Comparison of ENCODE assay signal across 18 cellular contexts in the genomic region with DNA sequence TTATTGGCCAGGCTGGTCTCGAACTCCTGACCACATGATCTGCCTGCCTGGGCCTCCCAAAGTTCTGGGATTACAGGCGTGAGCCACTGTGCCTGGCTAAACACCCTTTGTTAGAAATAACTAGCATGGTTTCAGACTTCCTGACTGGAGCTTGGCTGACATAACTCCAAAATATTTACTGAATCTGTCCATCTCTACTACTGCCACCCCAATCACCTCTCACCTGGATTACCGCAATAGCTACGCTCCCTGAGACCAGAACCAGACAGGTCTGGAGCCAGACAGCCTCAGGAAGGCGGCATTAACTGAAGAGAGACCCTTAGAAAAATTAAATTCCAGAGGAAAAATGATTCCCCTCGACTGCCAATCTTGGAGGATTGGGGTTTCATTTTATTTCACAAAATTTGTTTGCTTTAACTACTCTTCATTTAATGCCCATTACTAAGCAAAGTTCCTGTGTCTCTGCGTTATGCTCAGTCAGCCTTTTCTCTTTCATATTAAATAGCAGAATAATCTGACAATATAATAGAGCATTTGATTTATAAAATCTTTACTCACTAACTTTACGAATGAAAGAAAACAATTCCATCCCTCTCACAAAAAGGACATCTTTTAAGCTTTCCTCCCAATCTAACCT. TPM values are rescaled to one million over a fixed set of nuclear protein-coding genes. Genes with fewer than 3 reads are reported as not detected.
A peak's percentile ranks its signal among the peaks of the same experiment; 100 is the strongest.
DNase-seq lines count a peak whose midpoint lies in the region; ATAC-seq, FAIRE-seq and TF ChIP-seq lines count a peak whose summit lies in the region.
"Had no signal": no experiment of that assay in that cellular context is flagged by ENCODE, and none has a peak within 500 bp of the region (broad histone marks: within the 10 kb centered on the region; RNA-seq: fewer than 3 reads in every experiment).

No MANE protein-coding gene starts in this region.

- TF ChIP-seq RAD21 in IMR-90 (IDR thresholded peaks at IDR 0.05; ENCODE audit: low read length) = no peak
- no peak for TF ChIP-seq RAD21 in HepG2 (CRISPR knock-in tag; IDR thresholded peaks at IDR 0.05)

- H2AK5ac ChIP-seq in IMR-90 (ENCODE audit: low read depth, low read length) = no peak overlapping the region

- H3K14ac ChIP-seq in IMR-90 (replicated peaks; ENCODE audit: low read depth, low read length) = no peak overlapping the region

- CTCF ChIA-PET in IMR-90 (lab: Yijun Ruan, JAX) (no interaction called here), HepG2 (lab: Yijun Ruan, JAX; ENCODE audit: low intra/inter-chr PET ratio, low total read pairs) (no interaction called here)

- no peak overlapping the region for H2BK20ac ChIP-seq in IMR-90 (ENCODE audit: low read depth, low read length)

- H3K4me2 ChIP-seq in IMR-90 (ENCODE audit: low read depth, low read length) (no peak overlapping the region), HepG2 (ENCODE audit: low read depth, low read length) (no peak overlapping the region)
- H3K4me2 ChIP-seq: BLaER1 had no signal

- no peaks in the 10 kb centered on the region for H3K9me3 Mint-ChIP-seq in nephron progenitor cell
- no peaks in the 10 kb centered on the region for H3K9me3 Mint-ChIP-seq in endodermal cell
- H3K9me3 Mint-ChIP-seq: CD8-positive, alpha-beta T cell had no signal

- H3K27ac ChIP-seq in IMR-90 (ENCODE audit: insufficient read depth, low read length) = no peak overlapping the region
- H3K27ac ChIP-seq in coronary artery = no peak overlapping the region
- H3K27ac ChIP-seq in HepG2 (ENCODE audit: extremely low read length, insufficient read depth, low read length) = no peak overlapping the region
- no peak overlapping the region for H3K27ac ChIP-seq in endodermal cell (ENCODE audit: low read depth, low read length)
- H3K27ac ChIP-seq: BLaER1 had no signal

- no peaks in the 10 kb centered on the region for H3K79me1 ChIP-seq in IMR-90 (ENCODE audit: low read depth in 1 of 2, low read length in 2 of 2)

- no peak for FAIRE-seq in HepG2 (lab: Jason Lieb, UNC)

- dilution Hi-C loops in IMR-90 (cut with HindIII; ENCODE audit: low sequenced_read_pairs, unreplicated experiment) = no loop called here

- H2AFZ ChIP-seq in IMR-90 (replicated peaks; ENCODE audit: low read length, poor library complexity) (no peak overlapping the region), HepG2 (ENCODE audit: low read length) (no peak overlapping the region)

- H3K9me1 ChIP-seq in IMR-90 (ENCODE audit: insufficient read depth, low read length) = peaks cover 8% of the 10 kb centered on the region

- intact Hi-C loops in IMR-90 (cut with micrococcal nuclease) (no loop called here), HepG2 (cut with micrococcal nuclease; ENCODE audit: unreplicated experiment) (no loop called here)

- no peak overlapping the region for H4K5ac ChIP-seq in IMR-90 (ENCODE audit: low read depth, low read length)

- in situ Hi-C loops in IMR-90 (cut with MboI; ENCODE audit: low sequenced_read_pairs) = no loop called here
- in situ Hi-C loops in HepG2 (cut with HindIII; ENCODE audit: extremely low pct_ligation_motif_present, low pct_unique_long_range_greater_than_20kb) = no loop called here

- H2BK15ac ChIP-seq in IMR-90 (ENCODE audit: low read depth, low read length) = no peak overlapping the region

- POLR2A ChIA-PET in IMR-90 (lab: Charles Lee; ENCODE audit: unreplicated experiment) (no interaction called here), HepG2 (lab: Yijun Ruan, JAX) (no interaction called here)

- H3K36me3 ChIP-seq in IMR-90 (ENCODE audit: control insufficient read depth, insufficient read depth, low read length) (peaks cover 17% of the 10 kb centered on the region), HepG2 (replicated peaks in 1 of 2; ENCODE audit: control insufficient read depth in 1 of 2, insufficient read depth in 2 of 2, low read length in 2 of 2) (no peaks in the 10 kb centered on the region; a peak in 2 of 5 replicates), endodermal cell (ENCODE audit: control insufficient read depth, insufficient read depth, low read length) (no peaks in the 10 kb centered on the region)

- no peak overlapping the region for H3K56ac ChIP-seq in IMR-90 (ENCODE audit: extremely low read depth, insufficient read depth, low read length)

- H4K91ac ChIP-seq in IMR-90 (ENCODE audit: insufficient read depth, low read depth, low read length) = no peak overlapping the region

- no peak for ATAC-seq in IMR-90 (ENCODE audit: low read depth)
- ATAC-seq in HepG2 = no peak
- ATAC-seq: CD8-positive, alpha-beta T cell; HCT116 had no signal

- H3K4me1 ChIP-seq in IMR-90 (ENCODE audit: control insufficient read depth, insufficient read depth, low read length) (no peaks in the 10 kb centered on the region), HepG2 (ENCODE audit: insufficient read depth, low read length) (no peaks in the 10 kb centered on the region), endodermal cell (ENCODE audit: control insufficient read depth, insufficient read depth, low read length) (peaks cover 4% of the 10 kb centered on the region)
- H3K4me1 ChIP-seq: BLaER1 had no signal

- no peaks in the 10 kb centered on the region for H3K79me2 ChIP-seq in HepG2 (ENCODE audit: insufficient read depth, low read length)

- H3K9me3 ChIP-seq in IMR-90 (ENCODE audit: control insufficient read depth, insufficient read depth, low read length) (no peaks in the 10 kb centered on the region), HepG2 (ENCODE audit: low read length) (no peaks in the 10 kb centered on the region), endodermal cell (ENCODE audit: control insufficient read depth, low read length) (no peaks in the 10 kb centered on the region)
- H3K9me3 ChIP-seq: BLaER1 had no signal

- DNase-seq in IMR-90 (no peak), coronary artery (ENCODE audit: low spot score) (peak; percentile 5), HepG2 (ENCODE audit: low spot score) (no peak), nephron progenitor cell (no peak), pons (ENCODE audit: low spot score) (no peak), endodermal cell (no peak), cerebellar nuclear complex (lab: John Stamatoyannopoulos, UW) (no peak)
- DNase-seq: 8988T; Calu3; CD8-positive, alpha-beta T cell; DMS79 treated with DMSO at 0.1 percent for 48 hours; GF-D8; GOT3; H7 had no signal

- H3K27me3 ChIP-seq in IMR-90 (ENCODE audit: control insufficient read depth, insufficient read depth, low read length) (no peaks in the 10 kb centered on the region), HepG2 (ENCODE audit: control insufficient read depth in 1 of 2, insufficient read depth in 2 of 2, low read length in 2 of 2) (no peaks in the 10 kb centered on the region), endodermal cell (ENCODE audit: control insufficient read depth, insufficient read depth, low read length, poor library complexity, severe bottlenecking) (no peaks in the 10 kb centered on the region)
- H3K27me3 ChIP-seq: BLaER1 had no signal

- no peak overlapping the region for H3K18ac ChIP-seq in IMR-90 (ENCODE audit: low read depth, low read length)

- H2BK120ac ChIP-seq in IMR-90 (ENCODE audit: low read depth, low read length) = no peak overlapping the region

- H3K27me3 Mint-ChIP-seq in nephron progenitor cell (ENCODE audit: low read depth, poor library complexity) (no peaks in the 10 kb centered on the region), endodermal cell (ENCODE audit: insufficient read depth) (no peaks in the 10 kb centered on the region)

- no peak overlapping the region for H3K4ac ChIP-seq in IMR-90 (ENCODE audit: low read depth, low read length)

- H3K4me3 Mint-ChIP-seq in nephron progenitor cell = no peak overlapping the region
- H3K4me3 Mint-ChIP-seq in endodermal cell = no peak overlapping the region
- H3K4me3 Mint-ChIP-seq: CD14-positive monocyte; CD8-positive, alpha-beta T cell had no signal

- H4K20me1 ChIP-seq in IMR-90 (ENCODE audit: insufficient read depth, low read length) (no peaks in the 10 kb centered on the region; the same call in 1 of the 2 replicates), HepG2 (ENCODE audit: insufficient read depth, low read length) (no peaks in the 10 kb centered on the region)
- H4K20me1 ChIP-seq: BLaER1 had no signal

- H3K4me3 ChIP-seq in IMR-90 (ENCODE audit: insufficient read depth, low read depth, low read length) (no peak overlapping the region), coronary artery (no peak overlapping the region), HepG2 (replicated peaks in 1 of 3; ENCODE audit: insufficient read depth in 1 of 3, low read depth in 2 of 3, low read length in 3 of 3) (no peak overlapping the region), endodermal cell (ENCODE audit: low read length) (no peak overlapping the region)
- H3K4me3 ChIP-seq: BLaER1 had no signal

- TF ChIP-seq EP300 in HepG2 (IDR thresholded peaks at IDR 0.05; ENCODE audit: low read depth in 2 of 2, low read length in 2 of 2) (no peak), HepG2 (CRISPR knock-in tag; IDR thresholded peaks at IDR 0.05; ENCODE audit: borderline replicate concordance) (no peak)

- peaks cover 64% of the 10 kb centered on the region for H3K36me3 Mint-ChIP-seq in nephron progenitor cell (ENCODE audit: low read depth)
- H3K36me3 Mint-ChIP-seq in endodermal cell (ENCODE audit: low read depth) = peaks cover 26% of the 10 kb centered on the region

- H4K8ac ChIP-seq in IMR-90 (ENCODE audit: low read depth in 2 of 2, low read length in 2 of 2) = no peak overlapping the region

- TF ChIP-seq POLR2A in IMR-90 (IDR thresholded peaks at IDR 0.05; ENCODE audit: low read depth, low read length) (no peak), HepG2 (IDR thresholded peaks at IDR 0.05; ENCODE audit: insufficient read depth in 1 of 2, low read depth in 2 of 2, low read length in 2 of 2) (no peak)

- H3K27ac Mint-ChIP-seq in nephron progenitor cell = peak overlapping the region; percentile 68
- no peak overlapping the region for H3K27ac Mint-ChIP-seq in endodermal cell
- H3K27ac Mint-ChIP-seq: CD8-positive, alpha-beta T cell had no signal

- BruUV-seq in IMR-90 (replicated peaks; lab: Mats Ljungman, UMichigan) (no TSS peak), HepG2 (replicated peaks; lab: Mats Ljungman, UMichigan) (no TSS peak)

- no peak overlapping the region for H2AK9ac ChIP-seq in IMR-90 (replicated peaks; ENCODE audit: low read depth, low read length, poor library complexity)

- H3K4me1 Mint-ChIP-seq in nephron progenitor cell = no peaks in the 10 kb centered on the region
- H3K4me1 Mint-ChIP-seq in endodermal cell = peaks cover 10% of the 10 kb centered on the region
- H3K4me1 Mint-ChIP-seq: CD14-positive monocyte had no signal

- H3K23ac ChIP-seq in IMR-90 (ENCODE audit: low read depth, low read length) = no peak overlapping the region

- H3K9ac ChIP-seq in IMR-90 (ENCODE audit: low read depth, low read length) = no peak overlapping the region
- no peak overlapping the region for H3K9ac ChIP-seq in HepG2 (ENCODE audit: insufficient read depth, low read depth, low read length)
- H3K9ac ChIP-seq in endodermal cell (ENCODE audit: extremely low read depth, low read length, poor library complexity, severe bottlenecking) = no peak overlapping the region
- H3K9ac ChIP-seq: BLaER1 had no signal

- no peak overlapping the region for H2BK5ac ChIP-seq in IMR-90 (ENCODE audit: low read depth, low read length, poor library complexity, severe bottlenecking)

- TF ChIP-seq CTCF in IMR-90 (conservative IDR thresholded peaks at IDR 0.05; ENCODE audit: low read depth, low read length) (no peak), coronary artery (IDR thresholded peaks at IDR 0.05) (no peak), HepG2 (CRISPR knock-in tag; IDR thresholded peaks at IDR 0.05) (no peak), nephron progenitor cell (IDR thresholded peaks at IDR 0.05) (no peak), endodermal cell (conservative IDR thresholded peaks at IDR 0.05) (no peak)

- WGBS in IMR-90 (ENCODE audit: extremely low coverage in 2 of 2, insufficient read length in 1 of 2), 2 experiments = 100% methylated on average over 2 of the region's 8 CpGs; no CpG with 5 or more reads in 1 of the 2 experiments
- WGBS in HepG2 (ENCODE audit: low lambda C conversion rate) = 93% methylated on average over 8 of the region's 8 CpGs
- WGBS in endodermal cell (ENCODE audit: insufficient coverage in 1 of 2, insufficient read length in 1 of 2), 2 experiments = 91 to 92% methylated on average over 7 to 8 of the region's 8 CpGs

RNA-seq across cellular contexts. Expression of gene TMEM25, which starts 13.1 kb away (rescaled TPM):
- 14.0 and 14.2 TPM in 2 replicates for total RNA-seq in IMR-90 (2012; rRNA removed)
- polyA plus RNA-seq in IMR-90 (2012; rRNA removed) = 37.1 and 41.7 TPM in 2 replicates
- polyA plus RNA-seq in IMR-90 (2012; cell fraction: cytosol; rRNA removed) = 19.5 and 40.7 TPM in 2 replicates
- polyA plus RNA-seq in IMR-90 (2012; cell fraction: nucleus; rRNA removed; ENCODE audit: low replicate concordance) = 67.7 and 134 TPM in 2 replicates
- 4.5 and 7.5 TPM in 2 replicates for total RNA-seq in HepG2 (2016; rRNA removed; fragmentation: Illumina TruSeq; extraction: Trizol)
- 6.2 and 7.2 TPM in 2 replicates for total RNA-seq in HepG2 (2016; cell fraction: cytosol; rRNA removed; fragmentation: Illumina TruSeq; extraction: Trizol; ENCODE audit: low read depth)
- total RNA-seq in HepG2 (2016; cell fraction: insoluble cytoplasmic fraction; rRNA removed; fragmentation: Illumina TruSeq; extraction: Trizol) = 3.9 and 8.9 TPM in 2 replicates
- 8.9 and 11.8 TPM in 2 replicates for total RNA-seq in HepG2 (2016; cell fraction: membrane; rRNA removed; fragmentation: Illumina TruSeq; extraction: Trizol)
- 8.4 and 8.5 TPM in 2 replicates for total RNA-seq in HepG2 (2016; cell fraction: nucleus; rRNA removed; fragmentation: Illumina TruSeq; extraction: Trizol)
- 17.2 and 23.4 TPM in 2 replicates for polyA plus RNA-seq in HepG2 (2011; rRNA removed)
- 12.4 and 19.7 TPM in 2 replicates for polyA plus RNA-seq in HepG2 (2011; cell fraction: cytosol; rRNA removed)
- polyA plus RNA-seq in HepG2 (2011; cell fraction: nucleus; rRNA removed) = 40.8 and 47.6 TPM in 2 replicates
- polyA plus RNA-seq in HepG2 (2012) = 8.5 and 9.2 TPM in 2 replicates
- polyA plus RNA-seq in HepG2 (2016; cell fraction: cytosol; fragmentation: Illumina TruSeq; extraction: Trizol; ENCODE audit: low read depth) = 6.8 and 8.7 TPM in 2 replicates
- 4.6 and 5.1 TPM in 2 replicates for polyA plus RNA-seq in HepG2 (2016; cell fraction: insoluble cytoplasmic fraction; fragmentation: Illumina TruSeq; extraction: Trizol; ENCODE audit: low read depth)
- 9.5 and 10.8 TPM in 2 replicates for polyA plus RNA-seq in HepG2 (2016; cell fraction: membrane; fragmentation: Illumina TruSeq; extraction: Trizol; ENCODE audit: low read depth)
- 20.9 and 21.2 TPM in 2 replicates for polyA plus RNA-seq in HepG2 (2016; cell fraction: nucleus; fragmentation: Illumina TruSeq; extraction: Trizol; ENCODE audit: insufficient read depth, low read depth)
- 2.7 and 44.5 TPM in 2 replicates for polyA minus RNA-seq in HepG2 (2011; rRNA and poly(A)+ RNA removed; ENCODE audit: low replicate concordance)
- 6.7 and 7.2 TPM in 2 replicates for polyA minus RNA-seq in HepG2 (2011; cell fraction: cytosol; rRNA and poly(A)+ RNA removed)
- 20.9 and 25.5 TPM in 2 replicates for polyA minus RNA-seq in HepG2 (2011; cell fraction: nucleus; rRNA and poly(A)+ RNA removed)
- 10 to 100 TPM; 22.4 to 30.6 TPM for total RNA-seq in endodermal cell
- polyA plus RNA-seq in endodermal cell (2013, experiment 1 of 2) = 24.2 TPM
- polyA plus RNA-seq in endodermal cell (2013, experiment 2 of 2) = 24.8 TPM
- polyA plus RNA-seq: CD14-positive monocyte had no signal

RNA-seq across cellular contexts. Expression of gene TTC36, which starts 16.9 kb away (rescaled TPM):
- total RNA-seq in IMR-90 (2012; rRNA removed) (not detected in 2 replicates), HepG2 (2016; rRNA removed; fragmentation: Illumina TruSeq; extraction: Trizol) (0.40 TPM in 1 of 2 replicates, not detected in the other), endodermal cell (under 1 TPM; 0.42 to 0.46 TPM)
- polyA plus RNA-seq in IMR-90 (2012; rRNA removed) (not detected in 2 replicates), HepG2 (2011; rRNA removed) (0.13 TPM in 1 of 2 replicates, not detected in the other)
- 0.21 TPM in 1 of 2 replicates, not detected in the other for polyA plus RNA-seq in IMR-90 (2012; cell fraction: cytosol; rRNA removed)
- polyA plus RNA-seq in IMR-90 (2012; cell fraction: nucleus; rRNA removed; ENCODE audit: low replicate concordance) = 0.13 and 1.5 TPM in 2 replicates
- 0.62 and 1.2 TPM in 2 replicates for total RNA-seq in HepG2 (2016; cell fraction: cytosol; rRNA removed; fragmentation: Illumina TruSeq; extraction: Trizol; ENCODE audit: low read depth)
- total RNA-seq in HepG2 (2016; cell fraction: insoluble cytoplasmic fraction; rRNA removed; fragmentation: Illumina TruSeq; extraction: Trizol) = 0.26 TPM in 1 of 2 replicates, not detected in the other
- 0.45 TPM in 1 of 2 replicates, not detected in the other for total RNA-seq in HepG2 (2016; cell fraction: membrane; rRNA removed; fragmentation: Illumina TruSeq; extraction: Trizol)
- 0.47 and 0.84 TPM in 2 replicates for total RNA-seq in HepG2 (2016; cell fraction: nucleus; rRNA removed; fragmentation: Illumina TruSeq; extraction: Trizol)
- polyA plus RNA-seq in HepG2 (2011; cell fraction: cytosol; rRNA removed) = 0.08 and 0.11 TPM in 2 replicates
- 0.27 and 0.62 TPM in 2 replicates for polyA plus RNA-seq in HepG2 (2011; cell fraction: nucleus; rRNA removed)
- not detected in 2 replicates for polyA plus RNA-seq in HepG2 (2012)
- 0.28 and 0.53 TPM in 2 replicates for polyA plus RNA-seq in HepG2 (2016; cell fraction: cytosol; fragmentation: Illumina TruSeq; extraction: Trizol; ENCODE audit: low read depth)
- 0.38 TPM in 1 of 2 replicates, not detected in the other for polyA plus RNA-seq in HepG2 (2016; cell fraction: insoluble cytoplasmic fraction; fragmentation: Illumina TruSeq; extraction: Trizol; ENCODE audit: low read depth)
- polyA plus RNA-seq in HepG2 (2016; cell fraction: membrane; fragmentation: Illumina TruSeq; extraction: Trizol; ENCODE audit: low read depth) = 0.23 and 0.47 TPM in 2 replicates
- not detected in 2 replicates for polyA plus RNA-seq in HepG2 (2016; cell fraction: nucleus; fragmentation: Illumina TruSeq; extraction: Trizol; ENCODE audit: insufficient read depth, low read depth)
- polyA minus RNA-seq in HepG2 (2011; rRNA and poly(A)+ RNA removed; ENCODE audit: low replicate concordance) = 0.24 TPM in 1 of 2 replicates, not detected in the other
- not detected in 2 replicates for polyA minus RNA-seq in HepG2 (2011; cell fraction: cytosol; rRNA and poly(A)+ RNA removed)
- polyA minus RNA-seq in HepG2 (2011; cell fraction: nucleus; rRNA and poly(A)+ RNA removed) = 0.87 and 1.2 TPM in 2 replicates
- not detected for polyA plus RNA-seq in endodermal cell (2013, experiment 1 of 2)
- 0.33 TPM for polyA plus RNA-seq in endodermal cell (2013, experiment 2 of 2)
- total RNA-seq: H7 had no signal
- polyA plus RNA-seq: AG04450, CD14-positive monocyte had no signal

RNA-seq across cellular contexts. Expression of gene IFT46, which starts 21.6 kb away (rescaled TPM):
- 45.5 and 46.2 TPM in 2 replicates for total RNA-seq in IMR-90 (2012; rRNA removed)
- polyA plus RNA-seq in IMR-90 (2012; rRNA removed) = 27.7 and 30.1 TPM in 2 replicates
- 11.6 and 13.5 TPM in 2 replicates for polyA plus RNA-seq in IMR-90 (2012; cell fraction: cytosol; rRNA removed)
- 16.9 and 37.4 TPM in 2 replicates for polyA plus RNA-seq in IMR-90 (2012; cell fraction: nucleus; rRNA removed; ENCODE audit: low replicate concordance)
- 15.4 and 23.9 TPM in 2 replicates for total RNA-seq in HepG2 (2016; rRNA removed; fragmentation: Illumina TruSeq; extraction: Trizol)
- 12.4 and 18.8 TPM in 2 replicates for total RNA-seq in HepG2 (2016; cell fraction: cytosol; rRNA removed; fragmentation: Illumina TruSeq; extraction: Trizol; ENCODE audit: low read depth)
- total RNA-seq in HepG2 (2016; cell fraction: insoluble cytoplasmic fraction; rRNA removed; fragmentation: Illumina TruSeq; extraction: Trizol) = 14.7 and 23.4 TPM in 2 replicates
- 10.2 and 11.5 TPM in 2 replicates for total RNA-seq in HepG2 (2016; cell fraction: membrane; rRNA removed; fragmentation: Illumina TruSeq; extraction: Trizol)
- total RNA-seq in HepG2 (2016; cell fraction: nucleus; rRNA removed; fragmentation: Illumina TruSeq; extraction: Trizol) = 7.4 and 8.0 TPM in 2 replicates
- 9.3 and 9.8 TPM in 2 replicates for polyA plus RNA-seq in HepG2 (2011; rRNA removed)
- polyA plus RNA-seq in HepG2 (2011; cell fraction: cytosol; rRNA removed) = 8.2 and 9.6 TPM in 2 replicates
- polyA plus RNA-seq in HepG2 (2011; cell fraction: nucleus; rRNA removed) = 3.4 and 5.1 TPM in 2 replicates
- polyA plus RNA-seq in HepG2 (2012) = 5.8 and 8.4 TPM in 2 replicates
- 2.6 and 2.9 TPM in 2 replicates for polyA plus RNA-seq in HepG2 (2016; cell fraction: cytosol; fragmentation: Illumina TruSeq; extraction: Trizol; ENCODE audit: low read depth)
- polyA plus RNA-seq in HepG2 (2016; cell fraction: insoluble cytoplasmic fraction; fragmentation: Illumina TruSeq; extraction: Trizol; ENCODE audit: low read depth) = 20.5 and 21.3 TPM in 2 replicates
- 5.9 TPM in 2 replicates for polyA plus RNA-seq in HepG2 (2016; cell fraction: membrane; fragmentation: Illumina TruSeq; extraction: Trizol; ENCODE audit: low read depth)
- polyA plus RNA-seq in HepG2 (2016; cell fraction: nucleus; fragmentation: Illumina TruSeq; extraction: Trizol; ENCODE audit: insufficient read depth, low read depth) = 9.4 and 10.2 TPM in 2 replicates
- 9.5 and 19.1 TPM in 2 replicates for polyA minus RNA-seq in HepG2 (2011; rRNA and poly(A)+ RNA removed; ENCODE audit: low replicate concordance)
- polyA minus RNA-seq in HepG2 (2011; cell fraction: cytosol; rRNA and poly(A)+ RNA removed) = 5.0 and 5.8 TPM in 2 replicates
- polyA minus RNA-seq in HepG2 (2011; cell fraction: nucleus; rRNA and poly(A)+ RNA removed) = 4.4 and 6.0 TPM in 2 replicates
- total RNA-seq in endodermal cell = 10 to 100 TPM in 1 of 2 donors, 1 to 10 TPM in 1; 9.1 to 13.7 TPM
- 26.6 TPM for polyA plus RNA-seq in endodermal cell (2013, experiment 1 of 2)
- polyA plus RNA-seq in endodermal cell (2013, experiment 2 of 2) = 24.0 TPM

RNA-seq across cellular contexts. Expression of gene ARCN1, which starts 28.1 kb away (rescaled TPM):
- total RNA-seq in IMR-90 (2012; rRNA removed) (148 and 176 TPM in 2 replicates), HepG2 (2016; rRNA removed; fragmentation: Illumina TruSeq; extraction: Trizol) (148 and 215 TPM in 2 replicates), endodermal cell (100 to 1,000 TPM; 130 to 161 TPM)
- polyA plus RNA-seq in IMR-90 (2012; rRNA removed) (212 and 215 TPM in 2 replicates), HepG2 (2011; rRNA removed) (143 and 200 TPM in 2 replicates)
- polyA plus RNA-seq in IMR-90 (2012; cell fraction: cytosol; rRNA removed) = 47.6 and 72.9 TPM in 2 replicates
- 17.0 and 104 TPM in 2 replicates for polyA plus RNA-seq in IMR-90 (2012; cell fraction: nucleus; rRNA removed; ENCODE audit: low replicate concordance)
- total RNA-seq in HepG2 (2016; cell fraction: cytosol; rRNA removed; fragmentation: Illumina TruSeq; extraction: Trizol; ENCODE audit: low read depth) = 21.7 and 21.9 TPM in 2 replicates
- 143 and 206 TPM in 2 replicates for total RNA-seq in HepG2 (2016; cell fraction: insoluble cytoplasmic fraction; rRNA removed; fragmentation: Illumina TruSeq; extraction: Trizol)
- 62.1 and 63.9 TPM in 2 replicates for total RNA-seq in HepG2 (2016; cell fraction: membrane; rRNA removed; fragmentation: Illumina TruSeq; extraction: Trizol)
- 61.5 and 78.3 TPM in 2 replicates for total RNA-seq in HepG2 (2016; cell fraction: nucleus; rRNA removed; fragmentation: Illumina TruSeq; extraction: Trizol)
- 147 and 192 TPM in 2 replicates for polyA plus RNA-seq in HepG2 (2011; cell fraction: cytosol; rRNA removed)
- polyA plus RNA-seq in HepG2 (2011; cell fraction: nucleus; rRNA removed) = 33.6 and 35.8 TPM in 2 replicates
- 80.9 and 111 TPM in 2 replicates for polyA plus RNA-seq in HepG2 (2012)
- 9.1 and 10.1 TPM in 2 replicates for polyA plus RNA-seq in HepG2 (2016; cell fraction: cytosol; fragmentation: Illumina TruSeq; extraction: Trizol; ENCODE audit: low read depth)
- polyA plus RNA-seq in HepG2 (2016; cell fraction: insoluble cytoplasmic fraction; fragmentation: Illumina TruSeq; extraction: Trizol; ENCODE audit: low read depth) = 221 and 222 TPM in 2 replicates
- polyA plus RNA-seq in HepG2 (2016; cell fraction: membrane; fragmentation: Illumina TruSeq; extraction: Trizol; ENCODE audit: low read depth) = 36.4 and 39.3 TPM in 2 replicates
- polyA plus RNA-seq in HepG2 (2016; cell fraction: nucleus; fragmentation: Illumina TruSeq; extraction: Trizol; ENCODE audit: insufficient read depth, low read depth) = 95.2 and 101 TPM in 2 replicates
- polyA minus RNA-seq in HepG2 (2011; rRNA and poly(A)+ RNA removed; ENCODE audit: low replicate concordance) = 78.7 and 166 TPM in 2 replicates
- 105 and 121 TPM in 2 replicates for polyA minus RNA-seq in HepG2 (2011; cell fraction: cytosol; rRNA and poly(A)+ RNA removed)
- 31.7 and 41.9 TPM in 2 replicates for polyA minus RNA-seq in HepG2 (2011; cell fraction: nucleus; rRNA and poly(A)+ RNA removed)
- 133 TPM for polyA plus RNA-seq in endodermal cell (2013, experiment 1 of 2)
- 134 TPM for polyA plus RNA-seq in endodermal cell (2013, experiment 2 of 2)
